8 cellular contexts compared by ENCODE assay signal in genomic region chr16:89308391-89309333, GRCh38.
DNase-seq lines count a peak whose midpoint lies in the region; ATAC-seq, FAIRE-seq and TF ChIP-seq lines count a peak whose summit lies in the region.

No MANE protein-coding gene starts in this region.

- H3K27me3 ChIP-seq in right cardiac atrium (ENCODE audit: control insufficient read depth, insufficient read depth): no peaks in the 10 kb centered on the region
- no peaks in the 10 kb centered on the region for H3K27me3 ChIP-seq in upper lobe of right lung

- WGBS in right cardiac atrium: 83% methylated on average over 30 of the region's 30 CpGs

- H3K9me3 ChIP-seq in right cardiac atrium (ENCODE audit: control insufficient read depth, low read length): no peaks in the 10 kb centered on the region
- H3K9me3 ChIP-seq in upper lobe of right lung: no peaks in the 10 kb centered on the region

- intact Hi-C loops in right cardiac atrium (cut with DNase I): no loop called here
- intact Hi-C loops in upper lobe of right lung (cut with DNase I): no loop called here

- DNase-seq in stimulated activated CD4-positive, alpha-beta T cell treated with anti-CD3 and anti-CD28 coated beads, Interleukin-4, amount 100 ng/mL, for 1 hour: peak; percentile 42
- DNase-seq in stimulated activated CD4-positive, alpha-beta T cell treated with anti-CD3 and anti-CD28 coated beads, Interleukin-12 subunit alpha, Interleukin-12 subunit beta, amount 100 ng/mL, for 4 hours: no peak
- DNase-seq in activated T-cell treated with anti-CD3 and anti-CD28 coated beads, Interleukin-2, amount 50 U/mL, for 4 hours: no peak
- DNase-seq in right cardiac atrium (peak in 2 of 3 donors; percentile 40 to 41), upper lobe of right lung (no peak), GM12892 (ENCODE audit: insufficient read length) (no peak), GM10248 (ENCODE audit: extremely low spot score) (no peak), retina (no peak)

- H3K9me3 Mint-ChIP-seq in activated T-cell treated with anti-CD3 and anti-CD28 coated beads, Interleukin-2, amount 50 U/mL, for 4 hours: no peaks in the 10 kb centered on the region

- peaks cover 41% of the 10 kb centered on the region for H3K36me3 ChIP-seq in upper lobe of right lung

- H3K27me3 Mint-ChIP-seq in activated T-cell treated with anti-CD3 and anti-CD28 coated beads, Interleukin-2, amount 50 U/mL, for 4 hours (ENCODE audit: low read depth): no peaks in the 10 kb centered on the region

- CTCF ChIA-PET in GM10248 (lab: Yijun Ruan, JAX): interaction anchor here (1.0 to 3.2 kb wide), 5 partner anchors 16 to 237 kb away, joined by 3 to 12 read pairs (median 3); no protein-coding TSS in a partner anchor

- H3K4me1 ChIP-seq in right cardiac atrium (ENCODE audit: control insufficient read depth, insufficient read depth, low read length) (no peaks in the 10 kb centered on the region), upper lobe of right lung (peaks cover 6% of the 10 kb centered on the region)

- POLR2A ChIA-PET in GM10248 (lab: Yijun Ruan, JAX): no interaction called here

- H3K4me1 Mint-ChIP-seq in activated T-cell treated with anti-CD3 and anti-CD28 coated beads, Interleukin-2, amount 50 U/mL, for 4 hours (ENCODE audit: low read depth): peaks cover 69% of the 10 kb centered on the region

- ATAC-seq in activated T-cell treated with anti-CD3 and anti-CD28 coated beads, Interleukin-2, amount 50 U/mL, for 4 hours: peak; percentile 58 to 60
- ATAC-seq in right cardiac atrium: no peak
- peak; percentile 49 for ATAC-seq in upper lobe of right lung

- peaks cover 18% of the 10 kb centered on the region for H3K36me3 Mint-ChIP-seq in activated T-cell treated with anti-CD3 and anti-CD28 coated beads, Interleukin-2, amount 50 U/mL, for 4 hours (ENCODE audit: insufficient read depth)

- TF ChIP-seq POLR2A in GM12892 (IDR thresholded peaks at IDR 0.05; ENCODE audit: low read depth, low read length): no peak

- no peak overlapping the region for H3K27ac ChIP-seq in right cardiac atrium (ENCODE audit: low read length)
- H3K27ac ChIP-seq in upper lobe of right lung: no peak overlapping the region

- peak; percentile 47 for TF ChIP-seq CTCF in upper lobe of right lung (IDR thresholded peaks at IDR 0.05)
- no peak for TF ChIP-seq CTCF in GM10248 (IDR thresholded peaks at IDR 0.05; ENCODE audit: control extremely low read depth, extremely low read depth, low read depth, missing control alignments)

- no peak for FAIRE-seq in GM12892 (lab: Jason Lieb, UNC)

- H3K4me3 ChIP-seq in right cardiac atrium (ENCODE audit: low read length): no peak overlapping the region
- no peak overlapping the region for H3K4me3 ChIP-seq in upper lobe of right lung

- no peak overlapping the region for H3K4me3 Mint-ChIP-seq in activated T-cell treated with anti-CD3 and anti-CD28 coated beads, Interleukin-2, amount 50 U/mL, for 4 hours

Comparison
In these comparisons a context has a peak if more than half of its experiments do, and no peak if none do; other contexts are left out.
1. DNase-seq: peak in stimulated activated CD4-positive, alpha-beta T cell treated with anti-CD3 and anti-CD28 coated beads, Interleukin-4, amount 100 ng/mL, for 1 hour (single experiment) and right cardiac atrium (2 of 3); none in stimulated activated CD4-positive, alpha-beta T cell treated with anti-CD3 and anti-CD28 coated beads, Interleukin-12 subunit alpha, Interleukin-12 subunit beta, amount 100 ng/mL, for 4 hours (single experiment), activated T-cell treated with anti-CD3 and anti-CD28 coated beads, Interleukin-2, amount 50 U/mL, for 4 hours (single experiment), upper lobe of right lung (single experiment), GM12892 (single experiment), GM10248 (single experiment) and retina (single experiment).
2. ATAC-seq: peak in activated T-cell treated with anti-CD3 and anti-CD28 coated beads, Interleukin-2, amount 50 U/mL, for 4 hours (2 of 2) and upper lobe of right lung (single experiment); none in right cardiac atrium (0 of 2).